Comparison of ENCODE assay signal across 8 cellular contexts in the genomic region with DNA sequence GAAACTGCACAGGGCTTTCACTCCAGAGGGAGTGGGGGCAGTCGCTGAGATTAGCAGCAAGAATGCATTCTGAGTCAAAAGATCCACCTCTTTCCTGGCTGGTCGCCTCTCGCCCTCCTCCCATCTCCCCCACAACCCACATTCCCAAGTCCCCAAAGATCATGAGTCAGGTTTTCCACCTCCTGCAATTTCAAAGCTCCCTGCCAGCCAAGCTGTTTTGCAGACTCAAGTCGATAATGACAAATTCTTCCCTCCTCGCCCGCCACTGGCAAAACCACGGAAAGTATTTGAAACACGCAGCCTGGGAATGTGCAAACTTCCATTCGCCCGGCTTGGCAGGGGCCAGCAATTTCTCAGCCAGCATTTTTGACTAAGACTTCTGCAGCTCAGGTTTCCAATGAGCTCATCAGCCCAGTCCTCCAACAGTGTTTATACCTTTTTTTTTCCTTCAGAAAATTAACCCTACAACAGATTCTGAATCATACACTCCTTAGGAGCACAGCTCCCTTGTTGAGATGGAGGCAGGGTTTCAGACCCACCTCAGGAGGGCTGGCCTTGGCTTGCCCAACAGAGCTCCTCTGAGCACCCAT.
DNase-seq lines count a peak whose midpoint lies in the region; ATAC-seq, FAIRE-seq and TF ChIP-seq lines count a peak whose summit lies in the region.

No MANE protein-coding gene starts in this region.

- no peak for TF ChIP-seq POLR2A in esophagus muscularis mucosa (IDR thresholded peaks at IDR 0.05; ENCODE audit: low read depth)
- TF ChIP-seq POLR2A in GM12892 (IDR thresholded peaks at IDR 0.05; ENCODE audit: low read depth, low read length): no peak

- no peak overlapping the region for H3K4me3 ChIP-seq in PC-9
- no peak overlapping the region for H3K4me3 ChIP-seq in esophagus muscularis mucosa
- no peak overlapping the region for H3K4me3 ChIP-seq in mucosa of descending colon

- no peaks in the 10 kb centered on the region for H3K27me3 ChIP-seq in PC-9 (ENCODE audit: insufficient read depth, low read depth)
- H3K27me3 ChIP-seq in esophagus muscularis mucosa: no peaks in the 10 kb centered on the region

- H3K27ac ChIP-seq in PC-9: peak overlapping the region; percentile 74
- peak overlapping the region; percentile 75 to 83 (median 80) for H3K27ac ChIP-seq in esophagus muscularis mucosa (replicated peaks in 1 of 4)

- no peak for TF ChIP-seq CTCF in PC-9 (conservative IDR thresholded peaks at IDR 0.05)
- TF ChIP-seq CTCF in esophagus muscularis mucosa (IDR thresholded peaks at IDR 0.05): no peak
- no peak for TF ChIP-seq CTCF in mucosa of descending colon (IDR thresholded peaks at IDR 0.05)

- BruUV-seq in PC-9 (replicated peaks; lab: Mats Ljungman, UMichigan): no TSS peak

- DNase-seq in DMS 273 (lab: John Stamatoyannopoulos, UW; ENCODE audit: unreplicated experiment) (peak; percentile 63), PC-9 (peak; percentile 96 to 97), esophagus muscularis mucosa (ENCODE audit: extremely low spot score) (peak; percentile 98), mucosa of descending colon (peak; percentile 37 to 74 (median 60)), GM12892 (ENCODE audit: insufficient read length) (no peak), GM19240 (ENCODE audit: insufficient read length, low spot score) (no peak), DMS53 treated with DMSO at 0.1 percent for 48 hours (lab: John Stamatoyannopoulos, UW; ENCODE audit: unreplicated experiment) (no peak)

- H3K9me3 ChIP-seq in PC-9 (ENCODE audit: insufficient read depth, low read depth) (no peaks in the 10 kb centered on the region), esophagus muscularis mucosa (no peaks in the 10 kb centered on the region), mucosa of descending colon (no peaks in the 10 kb centered on the region)

- 9% methylated on average over 10 of the region's 10 CpGs for WGBS in esophagus muscularis mucosa

- no peak for FAIRE-seq in GM12892 (lab: Jason Lieb, UNC)

- CTCF ChIA-PET in PC-9 (lab: Charles Lee): interaction anchor here (0.5 to 1.0 kb wide), 8 partner anchors 19 to 305 kb away, joined by 3 to 10 read pairs (median 4); no protein-coding TSS in a partner anchor

- H3K9me2 ChIP-seq in PC-9 (ENCODE audit: insufficient read depth): no peaks in the 10 kb centered on the region

- intact Hi-C loops in PC-9 (cut with micrococcal nuclease; ENCODE audit: unreplicated experiment) (loop anchor here (1.0 to 10.0 kb wide), 7 partner anchors 21 to 951 kb away; a partner anchor contains a TSS), esophagus muscularis mucosa (cut with DNase I) (no loop called here), mucosa of descending colon (cut with DNase I, micrococcal nuclease) (no loop called here)

- POLR2A ChIA-PET in PC-9 (lab: Charles Lee; ENCODE audit: unreplicated experiment): interaction anchor here (0.5 to 0.8 kb wide), 11 partner anchors 17 to 1823 kb away, joined by 3 to 17 read pairs (median 4); a partner anchor contains a TSS

- ATAC-seq in mucosa of descending colon: peak; percentile 61
- ATAC-seq in GM21367 (IDR thresholded peaks at IDR 0.05; ENCODE audit: unreplicated experiment): no peak

- peak; percentile 31 for TF ChIP-seq EP300 in esophagus muscularis mucosa (IDR thresholded peaks at IDR 0.05)

- H3K4me1 ChIP-seq in PC-9 (replicated peaks; ENCODE audit: insufficient read depth) (peaks cover 35% of the 10 kb centered on the region), esophagus muscularis mucosa (peaks cover 51 to 64% (median 54%) of the 10 kb centered on the region in 4 donors), mucosa of descending colon (ENCODE audit: low read depth) (no peaks in the 10 kb centered on the region)

- no peaks in the 10 kb centered on the region for H3K79me2 ChIP-seq in PC-9 (ENCODE audit: low read depth)

- peak overlapping the region; percentile 57 for H3K4me2 ChIP-seq in PC-9

- no peaks in the 10 kb centered on the region for H3K36me3 ChIP-seq in PC-9 (ENCODE audit: low read depth)
- H3K36me3 ChIP-seq in esophagus muscularis mucosa: no peaks in the 10 kb centered on the region
- no peaks in the 10 kb centered on the region for H3K36me3 ChIP-seq in mucosa of descending colon (ENCODE audit: low read depth)

- H4K20me1 ChIP-seq in PC-9 (ENCODE audit: insufficient read depth): no peaks in the 10 kb centered on the region

- peaks cover 17% of the 10 kb centered on the region; the same call in 1 of the 2 replicates for H3F3A ChIP-seq in PC-9 (ENCODE audit: insufficient read depth, low read depth)

- H2AFZ ChIP-seq in PC-9: no peak overlapping the region

Comparison
In these comparisons a context has a peak if more than half of its experiments do, and no peak if none do; other contexts are left out.
1. DNase-seq: peak in DMS 273 (single experiment), PC-9 (2 of 2), esophagus muscularis mucosa (single experiment) and mucosa of descending colon (3 of 3); none in GM12892 (single experiment), GM19240 (single experiment) and DMS53 treated with DMSO at 0.1 percent for 48 hours (single experiment).